In the genomic region with DNA sequence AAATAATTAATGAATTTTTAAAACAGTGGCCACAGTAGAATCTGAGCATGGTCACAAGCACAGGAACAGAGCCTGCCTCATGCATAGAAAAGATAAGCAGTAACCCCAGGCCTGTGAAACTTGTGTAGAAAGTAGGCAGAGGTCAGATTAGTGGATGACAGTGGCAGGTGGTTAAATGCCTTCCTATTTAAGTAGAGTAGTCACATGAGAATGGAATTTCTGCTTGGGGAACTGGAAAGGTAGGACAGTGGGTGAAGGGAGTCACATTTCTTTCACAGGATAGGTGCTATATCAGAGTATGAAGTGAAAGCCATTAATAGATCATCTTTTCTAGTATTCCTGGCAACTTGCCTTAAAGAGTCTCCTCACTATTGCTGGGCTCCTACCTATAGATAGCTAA, we compare ENCODE assay signal across 16 cellular contexts. TPM values are rescaled to one million over a fixed set of nuclear protein-coding genes. Genes with fewer than 3 reads are reported as not detected.
A peak's percentile ranks its signal among the peaks of the same experiment; 100 is the strongest.
DNase-seq lines count a peak whose midpoint lies in the region; ATAC-seq and TF ChIP-seq lines count a peak whose summit lies in the region.
"Had no signal": no experiment of that assay in that cellular context is flagged by ENCODE, and none has a peak within 500 bp of the region (broad histone marks: within the 10 kb centered on the region; RNA-seq: fewer than 3 reads in every experiment).

No MANE protein-coding gene starts in this region.

- peaks cover 0 to 11% (median 3%) of the 10 kb centered on the region in 8 donors for H3K9me3 Mint-ChIP-seq in CD4-positive, alpha-beta memory T cell

- H3K4me1 Mint-ChIP-seq in CD4-positive, alpha-beta memory T cell = no peaks in the 10 kb centered on the region

- no peaks in the 10 kb centered on the region for H3K27me3 ChIP-seq in psoas muscle (ENCODE audit: insufficient read depth in 3 of 3, low read length in 2 of 3)
- no peaks in the 10 kb centered on the region for H3K27me3 ChIP-seq in CD4-positive, alpha-beta memory T cell (ENCODE audit: insufficient read depth, low read length)

- H3K9me3 ChIP-seq in psoas muscle = no peaks in the 10 kb centered on the region
- no peaks in the 10 kb centered on the region for H3K9me3 ChIP-seq in CD4-positive, alpha-beta memory T cell (ENCODE audit: control insufficient read depth in 1 of 2, low read length in 2 of 2)
- H3K9me3 ChIP-seq: BLaER1 had no signal

- H3K27ac ChIP-seq in psoas muscle = peak overlapping the region; percentile 42
- no peak overlapping the region for H3K27ac ChIP-seq in CD4-positive, alpha-beta memory T cell (ENCODE audit: low read depth, low read length)
- H3K27ac ChIP-seq: BLaER1 had no signal

- no peak overlapping the region for H3K4me3 ChIP-seq in psoas muscle
- H3K4me3 ChIP-seq in CD4-positive, alpha-beta memory T cell (ENCODE audit: low read length in 2 of 2) = no peak overlapping the region
- H3K4me3 ChIP-seq: BLaER1 had no signal

- CTCF ChIA-PET in CD4-positive, alpha-beta memory T cell (lab: Charles Lee; ENCODE audit: partially characterized antibody) = no interaction called here

- H3K4me1 ChIP-seq in psoas muscle = no peaks in the 10 kb centered on the region
- no peaks in the 10 kb centered on the region for H3K4me1 ChIP-seq in CD4-positive, alpha-beta memory T cell (ENCODE audit: insufficient read depth, low read length)
- H3K4me1 ChIP-seq: BLaER1 had no signal

- H3K4me3 Mint-ChIP-seq in CD4-positive, alpha-beta memory T cell = no peak overlapping the region

- H3K27ac Mint-ChIP-seq in CD4-positive, alpha-beta memory T cell = no peak overlapping the region

- no peaks in the 10 kb centered on the region for H3K36me3 ChIP-seq in psoas muscle (ENCODE audit: insufficient read depth in 1 of 2, low read depth in 1 of 2)
- no peaks in the 10 kb centered on the region for H3K36me3 ChIP-seq in CD4-positive, alpha-beta memory T cell (ENCODE audit: insufficient read depth, low read length)
- H3K36me3 ChIP-seq: BLaER1 had no signal

- no peak for TF ChIP-seq CTCF in psoas muscle (IDR thresholded peaks at IDR 0.05)

- DNase-seq in left ventricle myocardium superior (no peak), left cardiac atrium (no peak), iPS-NIHi11 (ENCODE audit: low spot score) (peak; percentile 6), psoas muscle (no peak), NCI-H748 (lab: John Stamatoyannopoulos, UW; ENCODE audit: unreplicated experiment) (no peak), DMS53 (lab: John Stamatoyannopoulos, UW) (no peak)
- no peak for DNase-seq in CD4-positive, alpha-beta memory T cell
- DNase-seq: 8988T, AML-193, Calu3, DMS79 treated with DMSO at 0.1 percent for 48 hours, EL, GDM1 had no signal

- ATAC-seq in left ventricle myocardium superior (peak; percentile 62), left cardiac atrium (no peak), psoas muscle (peak; percentile 85 to 98 (median 90))
- ATAC-seq: HCT116, HepG2 had no signal

- no peaks in the 10 kb centered on the region for H3K27me3 Mint-ChIP-seq in CD4-positive, alpha-beta memory T cell

- H3K36me3 Mint-ChIP-seq in CD4-positive, alpha-beta memory T cell = peaks cover 47 to 63% of the 10 kb centered on the region in 2 donors

- intact Hi-C loops in left ventricle myocardium superior (cut with micrococcal nuclease) = no loop called here
- intact Hi-C loops in left cardiac atrium (cut with DNase I) = no loop called here
- intact Hi-C loops in psoas muscle (cut with DNase I) = no loop called here
- intact Hi-C loops in CD4-positive, alpha-beta memory T cell (cut with micrococcal nuclease) = no loop called here

- POLR2A ChIA-PET in CD4-positive, alpha-beta memory T cell (lab: Charles Lee; ENCODE audit: partially characterized antibody) = no interaction called here

RNA-seq across cellular contexts. Expression of a gene that starts 34.9 kb away (rescaled TPM):
- total RNA-seq in left ventricle myocardium superior = 3.0 TPM
- total RNA-seq in left cardiac atrium = 1 to 10 TPM in 1 of 2 donors, under 1 TPM in 1; 0.63 to 1.4 TPM
- total RNA-seq in psoas muscle = 10 to 100 TPM; 18.8 to 36.3 (median 24.7) TPM
- polyA plus RNA-seq in psoas muscle = 10 to 100 TPM in 2 of 3 donors, 1 to 10 TPM in 1; 5.7 to 49.4 (median 38.2) TPM
- total RNA-seq in CD4-positive, alpha-beta memory T cell = not detected
- polyA plus RNA-seq in CD4-positive, alpha-beta memory T cell = under 1 TPM in 1 of 2 donors, not detected in 1; 0.45 TPM
- total RNA-seq: Calu3, HepG2 had no signal

RNA-seq across cellular contexts. Expression of a gene that starts 59.8 kb away (rescaled TPM):
- total RNA-seq in left ventricle myocardium superior = 4.4 TPM
- 1 to 10 TPM; 3.6 to 3.8 TPM for total RNA-seq in left cardiac atrium
- 1 to 10 TPM; 3.0 to 7.6 (median 4.5) TPM for total RNA-seq in psoas muscle
- polyA plus RNA-seq in psoas muscle = 1 to 10 TPM in 2 of 3 donors, under 1 TPM in 1; 0.74 to 3.3 (median 1.7) TPM
- total RNA-seq in CD4-positive, alpha-beta memory T cell = 1 to 10 TPM; 5.2 to 5.5 TPM
- under 1 TPM in 1 of 2 donors, not detected in 1; 0.05 TPM for polyA plus RNA-seq in CD4-positive, alpha-beta memory T cell

Comparison
In these comparisons a context has a peak if more than half of its experiments do, and no peak if none do; other contexts are left out.
1. ATAC-seq: peak in left ventricle myocardium superior (single experiment) and psoas muscle (4 of 4); none in left cardiac atrium (0 of 2).